In the genomic region with DNA sequence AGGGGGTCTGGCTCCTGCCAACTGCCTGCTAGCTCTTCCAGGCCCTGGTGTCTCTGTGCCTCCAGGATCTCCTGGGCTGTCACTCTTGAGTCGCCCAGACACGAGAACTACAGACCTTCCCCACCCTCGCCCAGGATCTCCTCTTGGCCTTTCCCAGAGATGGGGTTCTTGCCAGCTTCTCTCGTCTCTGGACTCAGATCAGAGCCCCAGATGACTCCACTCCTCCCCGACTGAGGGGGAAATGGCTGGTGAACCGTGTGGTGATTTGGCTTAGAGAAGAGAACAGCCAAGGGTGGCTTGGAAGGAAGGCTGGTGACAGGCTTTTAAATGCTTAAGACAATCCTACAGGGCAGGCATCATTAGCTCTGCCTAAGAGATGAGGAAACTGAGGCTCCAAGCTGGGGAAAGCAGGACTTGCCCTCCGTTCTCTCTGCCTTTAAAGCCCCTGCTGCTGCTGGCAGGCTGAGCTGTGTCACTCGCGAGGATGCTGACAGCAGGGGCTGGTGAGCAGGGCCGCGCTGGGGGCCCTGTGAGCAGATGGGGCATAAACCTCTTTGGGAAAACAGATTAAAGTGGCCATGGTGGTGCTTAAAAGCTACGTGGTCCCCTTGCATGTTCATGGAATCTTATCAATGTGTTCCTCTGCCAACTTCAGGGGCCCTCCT, we compare ENCODE assay signal across 23 cellular contexts.
"Had no signal": no experiment of that assay in that cellular context is flagged by ENCODE, and none has a peak within 500 bp of the region (broad histone marks: within the 10 kb centered on the region; RNA-seq: fewer than 3 reads in every experiment).

No MANE protein-coding gene starts in this region.

- H3K36me3 Mint-ChIP-seq: activated naive CD4-positive, alpha-beta T cell treated with anti-CD3 and anti-CD28 coated beads, Interleukin-2, amount 50 U/mL, for 24 hours; natural killer cell had no signal

- H3K27ac ChIP-seq: brain microvascular endothelial cell, colonic mucosa, epithelial cell of prostate, heart left ventricle, spleen, upper lobe of right lung, VCaP had no signal

- H3K9me3 ChIP-seq: colonic mucosa, heart left ventricle, spleen, upper lobe of right lung had no signal

- H3K27ac Mint-ChIP-seq: activated CD4-positive, alpha-beta T cell treated with anti-CD3 and anti-CD28 coated beads, Interleukin-2, amount 10 ng/mL, durations not matched to agents 7 days and 5 days; activated CD8-positive, alpha-beta T cell treated with anti-CD3 and anti-CD28 coated beads for 36 hours; activated naive CD4-positive, alpha-beta T cell treated with anti-CD3 and anti-CD28 coated beads, Interleukin-2, amount 50 U/mL, for 24 hours; endodermal cell; natural killer cell; progenitor cell of endocrine pancreas had no signal

- H3K4me3 ChIP-seq: colonic mucosa, heart left ventricle, spleen, upper lobe of right lung had no signal

- ATAC-seq: activated CD8-positive, alpha-beta T cell treated with anti-CD3 and anti-CD28 coated beads for 36 hours; heart left ventricle; left ventricle myocardium superior; natural killer cell; upper lobe of right lung had no signal

- H3K4me1 Mint-ChIP-seq: activated naive CD4-positive, alpha-beta T cell treated with anti-CD3 and anti-CD28 coated beads, Interleukin-2, amount 50 U/mL, for 24 hours; natural killer cell had no signal

- H3K4me1 ChIP-seq: colonic mucosa, upper lobe of right lung had no signal

- FAIRE-seq: islet of Langerhans had no signal

- H3K27me3 ChIP-seq: colonic mucosa, upper lobe of right lung had no signal

- H3K36me3 ChIP-seq: brain microvascular endothelial cell, colonic mucosa, heart left ventricle, spleen, upper lobe of right lung had no signal

- H3K4me3 Mint-ChIP-seq: activated CD4-positive, alpha-beta T cell treated with anti-CD3 and anti-CD28 coated beads, Interleukin-2, amount 10 ng/mL, durations not matched to agents 7 days and 5 days; activated CD8-positive, alpha-beta T cell treated with anti-CD3 and anti-CD28 coated beads for 36 hours; activated naive CD4-positive, alpha-beta T cell treated with anti-CD3 and anti-CD28 coated beads, Interleukin-2, amount 50 U/mL, for 24 hours; endodermal cell; natural killer cell had no signal

- H3K9me3 Mint-ChIP-seq: activated CD4-positive, alpha-beta T cell treated with anti-CD3 and anti-CD28 coated beads, Interleukin-2, amount 10 ng/mL, durations not matched to agents 7 days and 5 days; activated CD8-positive, alpha-beta T cell treated with anti-CD3 and anti-CD28 coated beads for 36 hours; activated naive CD4-positive, alpha-beta T cell treated with anti-CD3 and anti-CD28 coated beads, Interleukin-2, amount 50 U/mL, for 24 hours; natural killer cell had no signal

- DNase-seq: activated CD4-positive, alpha-beta T cell treated with anti-CD3 and anti-CD28 coated beads, Interleukin-2, amount 10 ng/mL, durations not matched to agents 7 days and 5 days; activated CD4-positive, CD25-positive, alpha-beta regulatory T cell treated with anti-CD3 and anti-CD28 coated beads, Interleukin-2, amount 50 U/mL, for 72 hours; activated CD8-positive, alpha-beta T cell treated with anti-CD3 and anti-CD28 coated beads for 36 hours; activated gamma-delta T cell treated with Interleukin-2 at 50 U/mL for 16 hours; activated T-cell treated with anti-CD3 and anti-CD28 coated beads, Interleukin-2, amount 50 U/mL, for 1 hour; aorta; brain microvascular endothelial cell; colonic mucosa; endodermal cell; heart left ventricle; left ventricle myocardium superior; mammary epithelial cell; midbrain; natural killer cell; retina; spleen; stimulated activated CD4-positive, alpha-beta T cell treated with anti-CD3 and anti-CD28 coated beads, Interleukin-4, amount 100 ng/mL, for 1 hour; upper lobe of right lung had no signal
